Comparison of ENCODE assay signal across 1 cellular context in the genomic region with DNA sequence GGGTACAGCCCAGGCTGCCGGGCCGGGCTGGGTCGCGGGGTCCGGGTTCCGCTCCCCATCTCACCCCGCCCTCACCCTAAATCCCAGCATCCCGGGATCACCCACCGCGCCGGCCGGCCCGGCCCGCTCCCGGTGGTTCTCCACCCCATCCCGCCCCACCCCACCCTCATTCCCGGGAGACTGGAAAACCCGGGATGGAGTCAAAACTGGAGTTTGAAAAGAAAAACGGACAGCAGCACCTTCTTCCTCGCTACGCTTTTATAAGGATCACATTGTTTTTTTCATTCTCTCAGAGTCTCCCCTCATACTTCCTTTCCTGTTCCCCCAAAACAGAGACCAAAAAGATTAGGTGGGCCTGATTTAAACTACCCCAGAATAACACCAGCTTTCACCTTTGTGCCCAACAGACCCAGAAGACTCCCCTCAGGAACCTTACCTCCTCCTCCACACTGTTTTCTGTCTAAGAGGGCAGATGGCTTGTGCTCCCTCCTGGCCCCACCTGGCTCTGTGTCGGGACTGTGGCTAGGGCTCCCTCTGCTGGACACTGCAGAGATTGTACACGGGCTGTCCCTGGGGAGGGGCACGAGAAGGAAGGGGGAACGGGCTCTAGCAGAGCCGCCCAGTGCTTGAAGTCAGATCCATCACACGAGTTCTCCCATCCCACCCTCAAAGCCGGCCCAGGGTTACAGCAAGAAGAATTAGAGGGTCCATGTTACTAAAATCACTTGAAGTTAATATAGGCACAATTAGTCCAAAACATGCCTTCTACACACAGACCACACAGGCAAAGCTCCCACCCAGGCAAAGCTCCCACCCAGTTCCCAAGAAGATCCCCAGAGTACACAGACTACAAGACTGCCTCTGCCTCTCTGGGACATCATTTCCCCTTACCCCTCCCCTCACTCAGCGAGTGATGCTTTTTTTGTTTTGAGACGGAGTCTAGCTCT.
TF ChIP-seq lines count a peak whose summit lies in the region.

No MANE protein-coding gene starts in this region.

TF ChIP-seq in K562, 482 proteins besides CTCF, POLR2A, EP300 and RAD21 (continues in another document):
- TF ChIP-seq ZNF311 (CRISPR knock-in tag; IDR thresholded peaks at IDR 0.05), result no peak
- TF ChIP-seq XRCC5 (IDR thresholded peaks at IDR 0.05; ENCODE audit: low read depth, low read length), result peak; percentile 96
- no peak for TF ChIP-seq PHB (CRISPR knock-in tag; IDR thresholded peaks at IDR 0.05)
- TF ChIP-seq SNAPC5 (CRISPR knock-in tag; IDR thresholded peaks at IDR 0.05), result no peak
- TF ChIP-seq SOX6 (IDR thresholded peaks at IDR 0.05), result peak; percentile 77
- peak; percentile 6; the same call in 1 of the 2 replicates for TF ChIP-seq JUN (IDR thresholded peaks at IDR 0.05; ENCODE audit: borderline replicate concordance, low read depth, low read length)
- TF ChIP-seq JUN (CRISPR knock-in tag; IDR thresholded peaks at IDR 0.05; ENCODE audit: borderline replicate concordance), result no peak
- TF ChIP-seq ZNF224 (CRISPR knock-in tag; IDR thresholded peaks at IDR 0.05), result 0 out of 2 replicates have a peak, but pooled peaks have one; percentile 39
- TF ChIP-seq FOXP1 (CRISPR knock-in tag; IDR thresholded peaks at IDR 0.05), result peak; percentile 22; the same call in 1 of the 2 replicates
- TF ChIP-seq ZBTB34 (CRISPR knock-in tag; IDR thresholded peaks at IDR 0.05), result no peak
- no peak for TF ChIP-seq SLC30A9 (CRISPR knock-in tag; IDR thresholded peaks at IDR 0.05)
- no peak for TF ChIP-seq ELF1 (tag; IDR thresholded peaks at IDR 0.05)
- peak; percentile 10; the same call in 1 of the 2 replicates for TF ChIP-seq STAT5A (IDR thresholded peaks at IDR 0.05; ENCODE audit: borderline replicate concordance, low read length)
- no peak; the same call in 1 of the 2 replicates for TF ChIP-seq RAD51 (IDR thresholded peaks at IDR 0.05; ENCODE audit: borderline replicate concordance, low read depth)
- TF ChIP-seq EZH2 (IDR thresholded peaks at IDR 0.05; ENCODE audit: borderline replicate concordance, low read depth, low read length), result no peak
- TF ChIP-seq TCF7 (IDR thresholded peaks at IDR 0.05; ENCODE audit: borderline replicate concordance), result no peak
- TF ChIP-seq, protein P1, sequence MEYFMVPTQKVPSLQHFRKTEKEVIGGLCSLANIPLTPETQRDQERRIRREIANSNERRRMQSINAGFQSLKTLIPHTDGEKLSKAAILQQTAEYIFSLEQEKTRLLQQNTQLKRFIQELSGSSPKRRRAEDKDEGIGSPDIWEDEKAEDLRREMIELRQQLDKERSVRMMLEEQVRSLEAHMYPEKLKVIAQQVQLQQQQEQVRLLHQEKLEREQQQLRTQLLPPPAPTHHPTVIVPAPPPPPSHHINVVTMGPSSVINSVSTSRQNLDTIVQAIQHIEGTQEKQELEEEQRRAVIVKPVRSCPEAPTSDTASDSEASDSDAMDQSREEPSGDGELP (CRISPR knock-in tag; IDR thresholded peaks at IDR 0.05; ENCODE audit: borderline replicate concordance), result peak; percentile 91
- no peak for TF ChIP-seq C11orf30 (IDR thresholded peaks at IDR 0.05; ENCODE audit: low read depth)
- no peak for TF ChIP-seq SNRNP70 (optimal IDR thresholded peaks at IDR 0.05; ENCODE audit: low read depth, low read length)
- no peak for TF ChIP-seq TAF7 (tag; IDR thresholded peaks at IDR 0.05)
- TF ChIP-seq NFRKB (IDR thresholded peaks at IDR 0.05; ENCODE audit: low read depth), result peak; percentile 55; the same call in 1 of the 2 replicates
- TF ChIP-seq RBM39 (optimal IDR thresholded peaks at IDR 0.05; ENCODE audit: low read depth, low read length), result no peak
- TF ChIP-seq NEUROD1 (IDR thresholded peaks at IDR 0.05; ENCODE audit: borderline replicate concordance, low read depth, low read length, partially characterized antibody), result peak; percentile 95
- TF ChIP-seq, protein P2, sequence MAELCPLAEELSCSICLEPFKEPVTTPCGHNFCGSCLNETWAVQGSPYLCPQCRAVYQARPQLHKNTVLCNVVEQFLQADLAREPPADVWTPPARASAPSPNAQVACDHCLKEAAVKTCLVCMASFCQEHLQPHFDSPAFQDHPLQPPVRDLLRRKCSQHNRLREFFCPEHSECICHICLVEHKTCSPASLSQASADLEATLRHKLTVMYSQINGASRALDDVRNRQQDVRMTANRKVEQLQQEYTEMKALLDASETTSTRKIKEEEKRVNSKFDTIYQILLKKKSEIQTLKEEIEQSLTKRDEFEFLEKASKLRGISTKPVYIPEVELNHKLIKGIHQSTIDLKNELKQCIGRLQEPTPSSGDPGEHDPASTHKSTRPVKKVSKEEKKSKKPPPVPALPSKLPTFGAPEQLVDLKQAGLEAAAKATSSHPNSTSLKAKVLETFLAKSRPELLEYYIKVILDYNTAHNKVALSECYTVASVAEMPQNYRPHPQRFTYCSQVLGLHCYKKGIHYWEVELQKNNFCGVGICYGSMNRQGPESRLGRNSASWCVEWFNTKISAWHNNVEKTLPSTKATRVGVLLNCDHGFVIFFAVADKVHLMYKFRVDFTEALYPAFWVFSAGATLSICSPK (IDR thresholded peaks at IDR 0.05; ENCODE audit: borderline replicate concordance), result no peak
- TF ChIP-seq ARID3B (CRISPR knock-in tag; IDR thresholded peaks at IDR 0.05; ENCODE audit: borderline replicate concordance), result no peak
- TF ChIP-seq HIVEP1 (CRISPR knock-in tag; IDR thresholded peaks at IDR 0.05), result no peak
- TF ChIP-seq CCAR2 (IDR thresholded peaks at IDR 0.05; ENCODE audit: low read depth, low read length), result no peak
- peak; percentile 72 for TF ChIP-seq EP400 (IDR thresholded peaks at IDR 0.05)
- no peak for TF ChIP-seq ZNF561 (CRISPR knock-in tag; conservative IDR thresholded peaks at IDR 0.05)
- no peak for TF ChIP-seq NR2C1 (IDR thresholded peaks at IDR 0.05)
- no peak for TF ChIP-seq NR2C1 (tag; IDR thresholded peaks at IDR 0.05)
- TF ChIP-seq TCF3 (CRISPR knock-in tag; IDR thresholded peaks at IDR 0.05), result peak; percentile 49
- TF ChIP-seq ZFPM2 (CRISPR knock-in tag; IDR thresholded peaks at IDR 0.05), result no peak
- TF ChIP-seq SUPT5H (IDR thresholded peaks at IDR 0.05), result no peak
- TF ChIP-seq USF1 (CRISPR knock-in tag; IDR thresholded peaks at IDR 0.05), result no peak
- peak; percentile 54 for TF ChIP-seq SMAD1 (IDR thresholded peaks at IDR 0.05; ENCODE audit: low read depth, low read length, partially characterized antibody)
- TF ChIP-seq FOSL1 (tag; conservative IDR thresholded peaks at IDR 0.05), result no peak
- TF ChIP-seq, protein P3, sequence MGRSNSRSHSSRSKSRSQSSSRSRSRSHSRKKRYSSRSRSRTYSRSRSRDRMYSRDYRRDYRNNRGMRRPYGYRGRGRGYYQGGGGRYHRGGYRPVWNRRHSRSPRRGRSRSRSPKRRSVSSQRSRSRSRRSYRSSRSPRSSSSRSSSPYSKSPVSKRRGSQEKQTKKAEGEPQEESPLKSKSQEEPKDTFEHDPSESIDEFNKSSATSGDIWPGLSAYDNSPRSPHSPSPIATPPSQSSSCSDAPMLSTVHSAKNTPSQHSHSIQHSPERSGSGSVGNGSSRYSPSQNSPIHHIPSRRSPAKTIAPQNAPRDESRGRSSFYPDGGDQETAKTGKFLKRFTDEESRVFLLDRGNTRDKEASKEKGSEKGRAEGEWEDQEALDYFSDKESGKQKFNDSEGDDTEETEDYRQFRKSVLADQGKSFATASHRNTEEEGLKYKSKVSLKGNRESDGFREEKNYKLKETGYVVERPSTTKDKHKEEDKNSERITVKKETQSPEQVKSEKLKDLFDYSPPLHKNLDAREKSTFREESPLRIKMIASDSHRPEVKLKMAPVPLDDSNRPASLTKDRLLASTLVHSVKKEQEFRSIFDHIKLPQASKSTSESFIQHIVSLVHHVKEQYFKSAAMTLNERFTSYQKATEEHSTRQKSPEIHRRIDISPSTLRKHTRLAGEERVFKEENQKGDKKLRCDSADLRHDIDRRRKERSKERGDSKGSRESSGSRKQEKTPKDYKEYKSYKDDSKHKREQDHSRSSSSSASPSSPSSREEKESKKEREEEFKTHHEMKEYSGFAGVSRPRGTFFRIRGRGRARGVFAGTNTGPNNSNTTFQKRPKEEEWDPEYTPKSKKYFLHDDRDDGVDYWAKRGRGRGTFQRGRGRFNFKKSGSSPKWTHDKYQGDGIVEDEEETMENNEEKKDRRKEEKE (IDR thresholded peaks at IDR 0.05; ENCODE audit: borderline replicate concordance in 1 of 2, control insufficient read depth in 1 of 2, low read depth in 2 of 2, low read length in 1 of 2), result no peak
- TF ChIP-seq, protein P4, sequence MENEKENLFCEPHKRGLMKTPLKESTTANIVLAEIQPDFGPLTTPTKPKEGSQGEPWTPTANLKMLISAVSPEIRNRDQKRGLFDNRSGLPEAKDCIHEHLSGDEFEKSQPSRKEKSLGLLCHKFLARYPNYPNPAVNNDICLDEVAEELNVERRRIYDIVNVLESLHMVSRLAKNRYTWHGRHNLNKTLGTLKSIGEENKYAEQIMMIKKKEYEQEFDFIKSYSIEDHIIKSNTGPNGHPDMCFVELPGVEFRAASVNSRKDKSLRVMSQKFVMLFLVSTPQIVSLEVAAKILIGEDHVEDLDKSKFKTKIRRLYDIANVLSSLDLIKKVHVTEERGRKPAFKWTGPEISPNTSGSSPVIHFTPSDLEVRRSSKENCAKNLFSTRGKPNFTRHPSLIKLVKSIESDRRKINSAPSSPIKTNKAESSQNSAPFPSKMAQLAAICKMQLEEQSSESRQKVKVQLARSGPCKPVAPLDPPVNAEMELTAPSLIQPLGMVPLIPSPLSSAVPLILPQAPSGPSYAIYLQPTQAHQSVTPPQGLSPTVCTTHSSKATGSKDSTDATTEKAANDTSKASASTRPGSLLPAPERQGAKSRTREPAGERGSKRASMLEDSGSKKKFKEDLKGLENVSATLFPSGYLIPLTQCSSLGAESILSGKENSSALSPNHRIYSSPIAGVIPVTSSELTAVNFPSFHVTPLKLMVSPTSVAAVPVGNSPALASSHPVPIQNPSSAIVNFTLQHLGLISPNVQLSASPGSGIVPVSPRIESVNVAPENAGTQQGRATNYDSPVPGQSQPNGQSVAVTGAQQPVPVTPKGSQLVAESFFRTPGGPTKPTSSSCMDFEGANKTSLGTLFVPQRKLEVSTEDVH (IDR thresholded peaks at IDR 0.05; ENCODE audit: low read depth, partially characterized antibody), result peak; percentile 66
- peak; percentile 73 for TF ChIP-seq ATF7 (IDR thresholded peaks at IDR 0.05)
- peak; percentile 84 for TF ChIP-seq CTBP1 (IDR thresholded peaks at IDR 0.05; ENCODE audit: borderline replicate concordance)
- TF ChIP-seq KLF10 (CRISPR knock-in tag; IDR thresholded peaks at IDR 0.05), result no peak
- no peak for TF ChIP-seq ELF2 (CRISPR knock-in tag; IDR thresholded peaks at IDR 0.05)
- 0 out of 2 replicates have a peak, but pooled peaks have one; percentile 65 for TF ChIP-seq KAT7 (CRISPR knock-in tag; IDR thresholded peaks at IDR 0.05; ENCODE audit: borderline replicate concordance)
- TF ChIP-seq SREBF1 (IDR thresholded peaks at IDR 0.05; ENCODE audit: borderline replicate concordance, low read depth, low read length), result peak; percentile 60; the same call in 1 of the 2 replicates
- no peak for TF ChIP-seq DNMT1 (IDR thresholded peaks at IDR 0.05)
- 0 out of 2 replicates have a peak, but pooled peaks have one; percentile 13 for TF ChIP-seq MTA2 (IDR thresholded peaks at IDR 0.05; ENCODE audit: low read depth)
- TF ChIP-seq RNF2 (IDR thresholded peaks at IDR 0.05), result peak; percentile 59
- 0 out of 2 replicates have a peak, but pooled peaks have one; percentile 19 for TF ChIP-seq HLTF (IDR thresholded peaks at IDR 0.05)
- no peak for TF ChIP-seq ZSCAN32 (CRISPR knock-in tag; IDR thresholded peaks at IDR 0.05)
